Comparison of ENCODE assay signal across 16 cellular contexts in genomic region chr1:206455320-206455680, GRCh38. TPM values are rescaled to one million over a fixed set of nuclear protein-coding genes. Genes with fewer than 3 reads are reported as not detected.
DNase-seq lines count a peak whose midpoint lies in the region; ATAC-seq and TF ChIP-seq lines count a peak whose summit lies in the region.
"Had no signal": no experiment of that assay in that cellular context is flagged by ENCODE, and none has a peak within 500 bp of the region (broad histone marks: within the 10 kb centered on the region; RNA-seq: fewer than 3 reads in every experiment).

No MANE protein-coding gene starts in this region.

- no peaks in the 10 kb centered on the region for H3F3A ChIP-seq in SK-N-SH (replicated peaks; ENCODE audit: insufficient read depth)

- no peaks in the 10 kb centered on the region for H3K79me2 ChIP-seq in SK-N-SH (ENCODE audit: insufficient read depth)

- H3K4me2 ChIP-seq in SK-N-SH, result no peak overlapping the region

- peak; percentile 1; the same call in 2 of the 3 replicates for ATAC-seq in SK-N-SH treated with all-trans-retinoic acid at 6 μM for 48 hours
- ATAC-seq in sciatic nerve, result peak; percentile 5
- no peak for ATAC-seq in GM21526 (IDR thresholded peaks at IDR 0.05; ENCODE audit: low FRiP score, unreplicated experiment)
- ATAC-seq in stimulated activated naive B cell treated with anti-CD40 and anti-IgM and Interleukin-4, amounts not matched to agents 10 μg/mL and 1 μg/mL and 100 μg/mL, for 72 hours (replicated peaks), result no peak
- ATAC-seq in GM19452 (IDR thresholded peaks at IDR 0.05; ENCODE audit: unreplicated experiment), result no peak
- ATAC-seq: CD8-positive, alpha-beta T cell had no signal

- H3K27me3 Mint-ChIP-seq in stimulated activated naive B cell treated with anti-CD40 and anti-IgM and Interleukin-4, amounts not matched to agents 10 μg/mL and 1 μg/mL and 100 μg/mL, for 72 hours, result no peaks in the 10 kb centered on the region

- H3K36me3 Mint-ChIP-seq in stimulated activated naive B cell treated with anti-CD40 and anti-IgM and Interleukin-4, amounts not matched to agents 10 μg/mL and 1 μg/mL and 100 μg/mL, for 72 hours, result peaks cover 47 to 55% of the 10 kb centered on the region in 2 donors

- H3K36me3 ChIP-seq in SK-N-SH (replicated peaks in 1 of 2; ENCODE audit: control insufficient read depth in 1 of 2, insufficient read depth in 2 of 2, low read length in 1 of 2), result peaks cover 42 to 65% of the 10 kb centered on the region in 2 experiments
- peaks cover 46% of the 10 kb centered on the region for H3K36me3 ChIP-seq in WERI-Rb-1
- H3K36me3 ChIP-seq: BE2C had no signal

- H4K20me1 ChIP-seq in SK-N-SH (ENCODE audit: insufficient read depth), result no peaks in the 10 kb centered on the region

- no peaks in the 10 kb centered on the region for H3K9me3 Mint-ChIP-seq in stimulated activated naive B cell treated with anti-CD40 and anti-IgM and Interleukin-4, amounts not matched to agents 10 μg/mL and 1 μg/mL and 100 μg/mL, for 72 hours
- H3K9me3 Mint-ChIP-seq: CD8-positive, alpha-beta T cell had no signal

- H3K4me3 Mint-ChIP-seq in stimulated activated naive B cell treated with anti-CD40 and anti-IgM and Interleukin-4, amounts not matched to agents 10 μg/mL and 1 μg/mL and 100 μg/mL, for 72 hours, result no peak overlapping the region
- H3K4me3 Mint-ChIP-seq: CD8-positive, alpha-beta T cell had no signal

- no peaks in the 10 kb centered on the region for H3K9me3 ChIP-seq in SK-N-SH
- no peaks in the 10 kb centered on the region for H3K9me3 ChIP-seq in WERI-Rb-1 (ENCODE audit: severe bottlenecking)
- H3K9me3 ChIP-seq: BE2C had no signal

- H3K4me1 ChIP-seq in SK-N-SH (ENCODE audit: control insufficient read depth in 1 of 2, insufficient read depth in 2 of 2, low read depth in 1 of 2, low read length in 1 of 2), result peaks cover 22 to 33% of the 10 kb centered on the region in 2 experiments

- TF ChIP-seq EP300 in SK-N-SH (IDR thresholded peaks at IDR 0.05; ENCODE audit: borderline replicate concordance in 1 of 2, low read depth in 1 of 2, low read length in 1 of 2), result no peak

- no peak overlapping the region for H3K9ac ChIP-seq in SK-N-SH

- no peak for DNase-seq in SK-N-SH
- no peak for DNase-seq in WERI-Rb-1
- DNase-seq in left kidney (ENCODE audit: low read depth, low spot score), result peak; percentile 54
- no peak for DNase-seq in sciatic nerve (ENCODE audit: low spot score)
- DNase-seq in stimulated activated naive B cell treated with anti-CD40 and anti-IgM and Interleukin-4, amounts not matched to agents 10 μg/mL and 1 μg/mL and 100 μg/mL, for 72 hours, result no peak
- DNase-seq: 8988T; CD8-positive, alpha-beta T cell; DND-41; Kasumi-1; NCI-H1694; NK-92 treated with Interleukin-12 subunit alpha and Interleukin-12 subunit beta, amount 100 ng/mL, for 24 hours; SIG-M5 had no signal

- no peak for TF ChIP-seq CTCF in SK-N-SH (IDR thresholded peaks at IDR 0.05)
- TF ChIP-seq CTCF in WERI-Rb-1 (IDR thresholded peaks at IDR 0.05; ENCODE audit: low read depth, low read length), result no peak

- no peak overlapping the region for H2AFZ ChIP-seq in SK-N-SH (ENCODE audit: low read depth)

- H3K27me3 ChIP-seq in SK-N-SH (ENCODE audit: insufficient read depth), result no peaks in the 10 kb centered on the region
- no peaks in the 10 kb centered on the region for H3K27me3 ChIP-seq in WERI-Rb-1 (ENCODE audit: insufficient read depth, low read depth, severe bottlenecking)

- no peaks in the 10 kb centered on the region for H3K9me2 ChIP-seq in SK-N-SH

- no peak overlapping the region for H3K27ac Mint-ChIP-seq in stimulated activated naive B cell treated with anti-CD40 and anti-IgM and Interleukin-4, amounts not matched to agents 10 μg/mL and 1 μg/mL and 100 μg/mL, for 72 hours
- H3K27ac Mint-ChIP-seq: CD8-positive, alpha-beta T cell had no signal

- no peak for TF ChIP-seq RAD21 in SK-N-SH (IDR thresholded peaks at IDR 0.05; ENCODE audit: low read length)

- WGBS in SK-N-SH (ENCODE audit: low lambda C conversion rate), result 74% methylated on average over 3 of the region's 3 CpGs

- peaks cover 7 to 16% of the 10 kb centered on the region in 2 donors for H3K4me1 Mint-ChIP-seq in stimulated activated naive B cell treated with anti-CD40 and anti-IgM and Interleukin-4, amounts not matched to agents 10 μg/mL and 1 μg/mL and 100 μg/mL, for 72 hours

- H3K27ac ChIP-seq in SK-N-SH (ENCODE audit: low read depth in 2 of 2, low read length in 1 of 2), result peak overlapping the region in 1 of 2 experiments; percentile 67; a peak in 2 of 4 replicates
- peak overlapping the region; percentile 34 for H3K27ac ChIP-seq in WERI-Rb-1

- intact Hi-C loops in sciatic nerve (cut with DNase I), result no loop called here

- no peak overlapping the region for H3K4me3 ChIP-seq in SK-N-SH (ENCODE audit: low read depth in 2 of 2, low read length in 1 of 2)
- no peak overlapping the region for H3K4me3 ChIP-seq in WERI-Rb-1 (ENCODE audit: low read depth, low read length)

- CTCF ChIA-PET in SK-N-SH (lab: Yijun Ruan, JAX), result interaction anchor here (0.7 to 1.7 kb wide), 10 partner anchors 8 to 156 kb away, joined by 3 to 12 read pairs (median 4); partner anchors contain the start of gene EIF2D

- POLR2A ChIA-PET in SK-N-SH (lab: Yijun Ruan, JAX), result interaction anchor here (1.5 kb wide), 1 partner anchor 157 kb away, joined by 3 read pairs; the partner anchor contains the start of gene EIF2D

TF ChIP-seq in SK-N-SH treated with all-trans-retinoic acid at 6 μM for 48 hours, 23 proteins besides CTCF, POLR2A, EP300 and RAD21 (continues in another document):
- TF ChIP-seq RARB (CRISPR knock-in tag; IDR thresholded peaks at IDR 0.05) (no peak), BACH2 (CRISPR knock-in tag; IDR thresholded peaks at IDR 0.05; ENCODE audit: borderline replicate concordance) (no peak), CSRNP3 (CRISPR knock-in tag; IDR thresholded peaks at IDR 0.05) (no peak), OSR1 (CRISPR knock-in tag; IDR thresholded peaks at IDR 0.05) (no peak), ZC3H10 (CRISPR knock-in tag; IDR thresholded peaks at IDR 0.05) (no peak), ZNF70 (CRISPR knock-in tag; IDR thresholded peaks at IDR 0.05) (no peak), ISL1 (CRISPR knock-in tag; IDR thresholded peaks at IDR 0.05) (no peak), ESRRG (CRISPR knock-in tag; IDR thresholded peaks at IDR 0.05) (no peak)

TF ChIP-seq in SK-N-SH, 30 proteins besides CTCF, POLR2A, EP300 and RAD21 (continues in another document):
- TF ChIP-seq GABPA (IDR thresholded peaks at IDR 0.05; ENCODE audit: low read depth) (no peak), YY1 (IDR thresholded peaks at IDR 0.05; ENCODE audit: low read depth) (no peak), NRF1 (IDR thresholded peaks at IDR 0.05; ENCODE audit: low read depth, low read length) (no peak), FOXJ3 (CRISPR knock-in tag; IDR thresholded peaks at IDR 0.05) (no peak), TAF1 (IDR thresholded peaks at IDR 0.05; ENCODE audit: borderline replicate concordance, low read depth, low read length) (no peak), REST (IDR thresholded peaks at IDR 0.05; ENCODE audit: low read depth, low read length) (no peak), MEF2A (IDR thresholded peaks at IDR 0.05; ENCODE audit: borderline replicate concordance, low read depth) (no peak), SIN3A (IDR thresholded peaks at IDR 0.05; ENCODE audit: borderline replicate concordance, low read depth, low read length) (no peak), ZBTB33 (IDR thresholded peaks at IDR 0.05; ENCODE audit: borderline replicate concordance, low read depth) (no peak), CHD2 (IDR thresholded peaks at IDR 0.05; ENCODE audit: low read length, partially characterized antibody) (no peak)

RNA-seq across cellular contexts. Expression of gene IKBKE, which starts 15.0 kb away (rescaled TPM):
- 14.2 and 14.5 TPM in 2 replicates for polyA plus RNA-seq in SK-N-SH (2012; rRNA removed)
- polyA plus RNA-seq in SK-N-SH (2012; cell fraction: cytosol; rRNA removed), result 6.8 and 10.4 TPM in 2 replicates
- polyA plus RNA-seq in SK-N-SH (2012; cell fraction: nucleus; rRNA removed), result 20.5 and 32.0 TPM in 2 replicates
- total RNA-seq in sciatic nerve, result 4.1 TPM

RNA-seq across cellular contexts. Expression of gene RASSF5, which starts 52.0 kb away (rescaled TPM):
- polyA plus RNA-seq in SK-N-SH (2012; rRNA removed), result 1.7 and 2.2 TPM in 2 replicates
- 1.6 and 1.8 TPM in 2 replicates for polyA plus RNA-seq in SK-N-SH (2012; cell fraction: cytosol; rRNA removed)
- 4.4 and 5.0 TPM in 2 replicates for polyA plus RNA-seq in SK-N-SH (2012; cell fraction: nucleus; rRNA removed)
- 53.0 TPM for total RNA-seq in sciatic nerve

Comparison
In these comparisons a context has a peak if more than half of its experiments do, and no peak if none do; other contexts are left out.
1. ATAC-seq: peak in SK-N-SH treated with all-trans-retinoic acid at 6 μM for 48 hours (single experiment) and sciatic nerve (single experiment); none in GM21526 (single experiment), stimulated activated naive B cell treated with anti-CD40 and anti-IgM and Interleukin-4, amounts not matched to agents 10 μg/mL and 1 μg/mL and 100 μg/mL, for 72 hours (0 of 2) and GM19452 (single experiment).